Comparison of ENCODE assay signal across 23 cellular contexts in genomic region chr6:53879608-53880007, GRCh38.
DNase-seq lines count a peak whose midpoint lies in the region; ATAC-seq, FAIRE-seq and TF ChIP-seq lines count a peak whose summit lies in the region.
"Had no signal": no experiment of that assay in that cellular context is flagged by ENCODE, and none has a peak within 500 bp of the region (broad histone marks: within the 10 kb centered on the region; RNA-seq: fewer than 3 reads in every experiment).

No MANE protein-coding gene starts in this region.

- ATAC-seq in left colon (peak; percentile 86), GM18519 (IDR thresholded peaks at IDR 0.05; ENCODE audit: low FRiP score, unreplicated experiment) (no peak)
- ATAC-seq: CD8-positive, alpha-beta T cell; GM12878; HCT116 had no signal

- FAIRE-seq in bronchial epithelial cell (lab: Jason Lieb, UNC), result no peak
- FAIRE-seq: GM12878 had no signal

- DNase-seq in EL (peak; percentile 15), HK-2 (ENCODE audit: unreplicated experiment) (peak; percentile 34), bronchial epithelial cell (ENCODE audit: low read depth) (peak; percentile 46), left colon (no peak), ureter (ENCODE audit: low spot score) (no peak), NOMO-1 (lab: John Stamatoyannopoulos, UW; ENCODE audit: unreplicated experiment in 2 of 2) (no peak), NCI-H524 treated with DMSO at 0.1 percent for 48 hours (lab: John Stamatoyannopoulos, UW) (no peak)
- DNase-seq: AML-193; C1 segment of cervical spinal cord; Calu3; CD8-positive, alpha-beta T cell; GOT3; KBM-7; NCI-H1092; NCI-H1436; NCI-H187 treated with DMSO at 0.1 percent for 48 hours; NCI-H2107; NCI-H82; Peyer's patch; Right ventricle myocardium superior had no signal

- no peaks in the 10 kb centered on the region for H3K27me3 ChIP-seq in bronchial epithelial cell (ENCODE audit: control insufficient read depth, insufficient read depth, low read length)
- H3K27me3 ChIP-seq: Peyer's patch had no signal

- intact Hi-C loops in left colon (cut with DNase I, micrococcal nuclease), result no loop called here

- H3K4me3 ChIP-seq in bronchial epithelial cell (ENCODE audit: low read depth, low read length), result no peak overlapping the region
- H3K4me3 ChIP-seq: GM12878, Peyer's patch had no signal

- no peaks in the 10 kb centered on the region for H3K36me3 ChIP-seq in bronchial epithelial cell (ENCODE audit: control insufficient read depth, insufficient read depth, low read length)
- H3K36me3 ChIP-seq: Peyer's patch had no signal

- TF ChIP-seq CTCF in bronchial epithelial cell (IDR thresholded peaks at IDR 0.05; ENCODE audit: insufficient read depth, low read length, severe bottlenecking), result no peak

Comparison
In these comparisons a context has a peak if more than half of its experiments do, and no peak if none do; other contexts are left out.
1. DNase-seq: peak in EL (single experiment), HK-2 (single experiment) and bronchial epithelial cell (single experiment); none in left colon (0 of 2), ureter (single experiment), NOMO-1 (0 of 2) and NCI-H524 treated with DMSO at 0.1 percent for 48 hours (single experiment).